37 cellular contexts compared by ENCODE assay signal in the genomic region with DNA sequence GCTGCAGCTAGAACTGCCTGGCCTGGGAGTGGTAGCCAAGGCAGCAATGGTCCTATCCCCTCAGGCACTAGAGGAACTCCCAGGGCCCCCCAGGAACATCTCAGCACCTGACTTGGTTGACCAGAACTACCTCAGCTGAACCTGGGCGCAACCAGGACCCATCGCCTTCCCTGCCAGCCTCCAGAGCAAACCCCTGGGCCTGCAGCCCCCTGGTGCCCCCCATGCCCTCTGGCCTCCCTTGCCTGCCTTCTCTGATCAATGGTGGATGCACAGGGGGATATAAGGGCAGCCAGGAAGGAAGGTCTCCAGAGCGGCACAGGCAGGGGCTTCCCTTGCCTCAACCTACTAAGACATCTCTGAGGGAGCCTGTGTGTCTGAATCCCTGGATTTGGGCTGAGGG. TPM values are rescaled to one million over a fixed set of nuclear protein-coding genes. Genes with fewer than 3 reads are reported as not detected.
"Had no signal": no experiment of that assay in that cellular context is flagged by ENCODE, and none has a peak within 500 bp of the region (broad histone marks: within the 10 kb centered on the region; RNA-seq: fewer than 3 reads in every experiment).

No MANE protein-coding gene starts in this region.

- H3K4me3 Mint-ChIP-seq: activated CD4-positive, alpha-beta memory T cell treated with anti-CD3 and anti-CD28 coated beads for 36 hours; activated CD4-positive, alpha-beta T cell treated with anti-CD3 and anti-CD28 coated beads for 36 hours; activated CD4-positive, alpha-beta T cell treated with anti-CD3 and anti-CD28 coated beads, Interleukin-2, amount 10 ng/mL, durations not matched to agents 24 days and 14 days; activated CD8-positive, alpha-beta memory T cell treated with anti-CD3 and anti-CD28 coated beads, Interleukin-2, amount 10 ng/mL, durations not matched to agents 7 days and 5 days; activated CD8-positive, alpha-beta T cell treated with anti-CD3 and anti-CD28 coated beads, Interleukin-2, amount 10 ng/mL, durations not matched to agents 7 days and 5 days; activated naive CD4-positive, alpha-beta T cell treated with anti-CD3 and anti-CD28 coated beads for 36 hours; activated naive CD4-positive, alpha-beta T cell treated with anti-CD3 and anti-CD28 coated beads, Interleukin-2, amount 50 U/mL, for 24 hours; activated naive CD8-positive, alpha-beta T cell treated with anti-CD3 and anti-CD28 coated beads for 36 hours; activated naive CD8-positive, alpha-beta T cell treated with anti-CD3 and anti-CD28 coated beads, Interleukin-2, amount 50 U/mL, for 24 hours; activated T-helper 1 cell treated with anti-CD3 and anti-CD28 coated beads, Interleukin-12 subunit alpha, Interleukin-12 subunit beta, Interleukin-2, Interleukin-4 antibody, amounts not matched to agents 30 ng/mL and 10 ng/mL and 1 ng/mL, durations not matched to agents 14 hours and 24 hours and 36 hours had no signal

- H3K27me3 Mint-ChIP-seq: activated naive CD4-positive, alpha-beta T cell treated with anti-CD3 and anti-CD28 coated beads, Interleukin-2, amount 50 U/mL, for 24 hours; activated naive CD8-positive, alpha-beta T cell treated with anti-CD3 and anti-CD28 coated beads for 36 hours had no signal

- H3K36me3 Mint-ChIP-seq: activated CD4-positive, alpha-beta memory T cell treated with anti-CD3 and anti-CD28 coated beads for 36 hours; activated CD8-positive, alpha-beta memory T cell treated with anti-CD3 and anti-CD28 coated beads, Interleukin-2, amount 10 ng/mL, durations not matched to agents 7 days and 5 days; activated naive CD4-positive, alpha-beta T cell treated with anti-CD3 and anti-CD28 coated beads, Interleukin-2, amount 50 U/mL, for 24 hours; activated naive CD8-positive, alpha-beta T cell treated with anti-CD3 and anti-CD28 coated beads for 36 hours had no signal

- H3K27ac Mint-ChIP-seq: activated CD4-positive, alpha-beta memory T cell treated with anti-CD3 and anti-CD28 coated beads for 36 hours; activated CD4-positive, alpha-beta T cell treated with anti-CD3 and anti-CD28 coated beads for 36 hours; activated CD4-positive, alpha-beta T cell treated with anti-CD3 and anti-CD28 coated beads, Interleukin-2, amount 10 ng/mL, durations not matched to agents 24 days and 14 days; activated CD8-positive, alpha-beta memory T cell treated with anti-CD3 and anti-CD28 coated beads, Interleukin-2, amount 10 ng/mL, durations not matched to agents 7 days and 5 days; activated CD8-positive, alpha-beta T cell treated with anti-CD3 and anti-CD28 coated beads, Interleukin-2, amount 10 ng/mL, durations not matched to agents 7 days and 5 days; activated naive CD4-positive, alpha-beta T cell treated with anti-CD3 and anti-CD28 coated beads for 36 hours; activated naive CD4-positive, alpha-beta T cell treated with anti-CD3 and anti-CD28 coated beads, Interleukin-2, amount 50 U/mL, for 24 hours; activated naive CD8-positive, alpha-beta T cell treated with anti-CD3 and anti-CD28 coated beads for 36 hours; activated naive CD8-positive, alpha-beta T cell treated with anti-CD3 and anti-CD28 coated beads, Interleukin-2, amount 50 U/mL, for 24 hours; activated T-helper 1 cell treated with anti-CD3 and anti-CD28 coated beads, Interleukin-12 subunit alpha, Interleukin-12 subunit beta, Interleukin-2, Interleukin-4 antibody, amounts not matched to agents 30 ng/mL and 10 ng/mL and 1 ng/mL, durations not matched to agents 14 hours and 24 hours and 36 hours; activated T-helper 2 cell treated with anti-CD3 and anti-CD28 coated beads, Interferon-gamma antibody, Interleukin-2, Interleukin-4, amounts not matched to agents 10 μg/mL and 5 μg/mL and 100 μg/mL, durations not matched to agents 14 hours and 24 hours and 36 hours had no signal

- ATAC-seq: activated CD4-positive, alpha-beta T cell treated with anti-CD3 and anti-CD28 coated beads for 36 hours; activated CD8-positive, alpha-beta memory T cell treated with anti-CD3 and anti-CD28 coated beads, Interleukin-2, amount 10 ng/mL, durations not matched to agents 7 days and 5 days; activated CD8-positive, alpha-beta T cell treated with anti-CD3 and anti-CD28 coated beads, Interleukin-2, amount 10 ng/mL, durations not matched to agents 7 days and 5 days; activated naive CD8-positive, alpha-beta T cell treated with anti-CD3 and anti-CD28 coated beads, Interleukin-2, amount 50 U/mL, for 24 hours; body of pancreas; gastroesophageal sphincter had no signal

- H3K9me3 ChIP-seq: adrenal gland, body of pancreas, colonic mucosa, esophagus squamous epithelium, gastroesophageal sphincter had no signal

- H3K4me3 ChIP-seq: adrenal gland, body of pancreas, colonic mucosa, esophagus squamous epithelium, gastroesophageal sphincter had no signal

- H3K27me3 ChIP-seq: body of pancreas, colonic mucosa had no signal

- H3K4me1 Mint-ChIP-seq: activated CD4-positive, alpha-beta T cell treated with anti-CD3 and anti-CD28 coated beads for 36 hours; activated CD4-positive, alpha-beta T cell treated with anti-CD3 and anti-CD28 coated beads, Interleukin-2, amount 10 ng/mL, durations not matched to agents 24 days and 14 days; activated CD8-positive, alpha-beta memory T cell treated with anti-CD3 and anti-CD28 coated beads, Interleukin-2, amount 10 ng/mL, durations not matched to agents 7 days and 5 days; activated naive CD4-positive, alpha-beta T cell treated with anti-CD3 and anti-CD28 coated beads, Interleukin-2, amount 50 U/mL, for 24 hours; activated naive CD8-positive, alpha-beta T cell treated with anti-CD3 and anti-CD28 coated beads for 36 hours; activated naive CD8-positive, alpha-beta T cell treated with anti-CD3 and anti-CD28 coated beads, Interleukin-2, amount 50 U/mL, for 24 hours had no signal

- DNase-seq: activated CD4-positive, alpha-beta memory T cell treated with anti-CD3 and anti-CD28 coated beads for 36 hours; activated CD4-positive, alpha-beta T cell treated with anti-CD3 and anti-CD28 coated beads for 36 hours; activated CD4-positive, alpha-beta T cell treated with anti-CD3 and anti-CD28 coated beads, Interleukin-2, amount 10 ng/mL, durations not matched to agents 24 days and 14 days; activated CD4-positive, CD25-positive, alpha-beta regulatory T cell; activated CD4-positive, CD25-positive, alpha-beta regulatory T cell treated with anti-CD3 and anti-CD28 coated beads, Interleukin-2, amount 50 U/mL, for 72 hours; activated CD8-positive, alpha-beta memory T cell treated with anti-CD3 and anti-CD28 coated beads, Interleukin-2, amount 10 ng/mL, durations not matched to agents 7 days and 5 days; activated CD8-positive, alpha-beta memory T cell treated with anti-CD3 and anti-CD28 coated beads, Interleukin-2, amount 50 U/mL, for 4 hours; activated CD8-positive, alpha-beta T cell treated with anti-CD3 and anti-CD28 coated beads, Interleukin-2, amount 10 ng/mL, durations not matched to agents 7 days and 5 days; activated effector memory CD4-positive, alpha-beta T cell treated with anti-CD3 and anti-CD28 coated beads, Interleukin-2, amount 50 U/mL, for 16 hours; activated naive CD4-positive, alpha-beta T cell treated with anti-CD3 and anti-CD28 coated beads for 36 hours; activated naive CD8-positive, alpha-beta T cell treated with anti-CD3 and anti-CD28 coated beads for 36 hours; activated naive CD8-positive, alpha-beta T cell treated with anti-CD3 and anti-CD28 coated beads, Interleukin-2, amount 50 U/mL, for 24 hours; activated T-cell treated with anti-CD3 and anti-CD28 coated beads, Interleukin-2, amount 50 U/mL, for 1 hour; activated T-cell treated with anti-CD3 and anti-CD28 coated beads, Interleukin-2, amount 50 U/mL, for 48 hours; adrenal gland; amygdala; body of pancreas; caudate nucleus; colonic mucosa; effector CD8-positive, alpha-beta T cell; esophagus squamous epithelium; foreskin melanocyte; T-helper 2 cell had no signal

- H3K9me3 Mint-ChIP-seq: activated CD4-positive, alpha-beta memory T cell treated with anti-CD3 and anti-CD28 coated beads for 36 hours; activated CD4-positive, alpha-beta T cell treated with anti-CD3 and anti-CD28 coated beads, Interleukin-2, amount 10 ng/mL, durations not matched to agents 24 days and 14 days; activated naive CD4-positive, alpha-beta T cell treated with anti-CD3 and anti-CD28 coated beads for 36 hours; activated naive CD4-positive, alpha-beta T cell treated with anti-CD3 and anti-CD28 coated beads, Interleukin-2, amount 50 U/mL, for 24 hours; activated naive CD8-positive, alpha-beta T cell treated with anti-CD3 and anti-CD28 coated beads for 36 hours; activated naive CD8-positive, alpha-beta T cell treated with anti-CD3 and anti-CD28 coated beads, Interleukin-2, amount 50 U/mL, for 24 hours; activated T-helper 1 cell treated with anti-CD3 and anti-CD28 coated beads, Interleukin-12 subunit alpha, Interleukin-12 subunit beta, Interleukin-2, Interleukin-4 antibody, amounts not matched to agents 30 ng/mL and 10 ng/mL and 1 ng/mL, durations not matched to agents 14 hours and 24 hours and 36 hours; activated T-helper 2 cell treated with anti-CD3 and anti-CD28 coated beads, Interferon-gamma antibody, Interleukin-2, Interleukin-4, amounts not matched to agents 10 μg/mL and 5 μg/mL and 100 μg/mL, durations not matched to agents 14 hours and 24 hours and 36 hours had no signal

- H3K36me3 ChIP-seq: adrenal gland, colonic mucosa, esophagus squamous epithelium, gastroesophageal sphincter had no signal

- H3K27ac ChIP-seq: adrenal gland, body of pancreas, colonic mucosa, epithelial cell of prostate, esophagus squamous epithelium, gastroesophageal sphincter had no signal

- H3K4me1 ChIP-seq: adrenal gland, body of pancreas, colonic mucosa, esophagus squamous epithelium, gastroesophageal sphincter had no signal

RNA-seq across cellular contexts. Expression of gene MS4A10, which starts 13.5 kb away (rescaled TPM):
- total RNA-seq: activated CD4-positive, alpha-beta memory T cell treated with anti-CD3 and anti-CD28 coated beads for 36 hours; activated CD4-positive, alpha-beta T cell treated with anti-CD3 and anti-CD28 coated beads for 36 hours; activated CD4-positive, alpha-beta T cell treated with anti-CD3 and anti-CD28 coated beads, Interleukin-2, amount 10 ng/mL, durations not matched to agents 24 days and 14 days; activated CD8-positive, alpha-beta memory T cell treated with anti-CD3 and anti-CD28 coated beads for 36 hours; activated CD8-positive, alpha-beta memory T cell treated with anti-CD3 and anti-CD28 coated beads, Interleukin-2, amount 10 ng/mL, durations not matched to agents 7 days and 5 days; activated CD8-positive, alpha-beta T cell treated with anti-CD3 and anti-CD28 coated beads, Interleukin-2, amount 10 ng/mL, durations not matched to agents 7 days and 5 days; activated naive CD4-positive, alpha-beta T cell treated with anti-CD3 and anti-CD28 coated beads for 36 hours; activated naive CD8-positive, alpha-beta T cell treated with anti-CD3 and anti-CD28 coated beads for 36 hours; activated T-helper 1 cell treated with anti-CD3 and anti-CD28 coated beads, Interleukin-12 subunit alpha, Interleukin-12 subunit beta, Interleukin-2, Interleukin-4 antibody, amounts not matched to agents 30 ng/mL and 10 ng/mL and 1 ng/mL, durations not matched to agents 14 hours and 24 hours and 36 hours; activated T-helper 2 cell treated with anti-CD3 and anti-CD28 coated beads, Interferon-gamma antibody, Interleukin-2, Interleukin-4, amounts not matched to agents 10 μg/mL and 5 μg/mL and 100 μg/mL, durations not matched to agents 14 hours and 24 hours and 36 hours; adrenal gland; aorta; body of pancreas; dermis microvascular lymphatic vessel endothelial cell; endothelial cell of umbilical vein; esophagus squamous epithelium; fibroblast of lung; fibroblast of villous mesenchyme; gastroesophageal sphincter; glomerular endothelial cell; T-helper 1 cell treated with Interleukin-12 subunit alpha and Interleukin-12 subunit beta and Interleukin-4 antibody, amounts not matched to agents 30 ng/mL and 1 ng/mL, for 36 hours had no signal
- polyA plus RNA-seq: adrenal gland, endothelial cell of umbilical vein, esophagus, fibroblast of lung had no signal

RNA-seq across cellular contexts. Expression of gene MS4A15, which starts 42.0 kb away (rescaled TPM):
- total RNA-seq: activated CD4-positive, alpha-beta memory T cell treated with anti-CD3 and anti-CD28 coated beads for 36 hours; activated CD4-positive, alpha-beta T cell treated with anti-CD3 and anti-CD28 coated beads for 36 hours; activated CD4-positive, alpha-beta T cell treated with anti-CD3 and anti-CD28 coated beads, Interleukin-2, amount 10 ng/mL, durations not matched to agents 24 days and 14 days; activated CD8-positive, alpha-beta memory T cell treated with anti-CD3 and anti-CD28 coated beads for 36 hours; activated CD8-positive, alpha-beta memory T cell treated with anti-CD3 and anti-CD28 coated beads, Interleukin-2, amount 10 ng/mL, durations not matched to agents 7 days and 5 days; activated CD8-positive, alpha-beta T cell treated with anti-CD3 and anti-CD28 coated beads, Interleukin-2, amount 10 ng/mL, durations not matched to agents 7 days and 5 days; activated naive CD4-positive, alpha-beta T cell treated with anti-CD3 and anti-CD28 coated beads for 36 hours; activated naive CD8-positive, alpha-beta T cell treated with anti-CD3 and anti-CD28 coated beads for 36 hours; activated T-helper 1 cell treated with anti-CD3 and anti-CD28 coated beads, Interleukin-12 subunit alpha, Interleukin-12 subunit beta, Interleukin-2, Interleukin-4 antibody, amounts not matched to agents 30 ng/mL and 10 ng/mL and 1 ng/mL, durations not matched to agents 14 hours and 24 hours and 36 hours; activated T-helper 2 cell treated with anti-CD3 and anti-CD28 coated beads, Interferon-gamma antibody, Interleukin-2, Interleukin-4, amounts not matched to agents 10 μg/mL and 5 μg/mL and 100 μg/mL, durations not matched to agents 14 hours and 24 hours and 36 hours; aorta; body of pancreas; endothelial cell of umbilical vein; esophagus squamous epithelium; fibroblast of lung; fibroblast of villous mesenchyme; gastroesophageal sphincter; glomerular endothelial cell; T-helper 1 cell treated with Interleukin-12 subunit alpha and Interleukin-12 subunit beta and Interleukin-4 antibody, amounts not matched to agents 30 ng/mL and 1 ng/mL, for 36 hours had no signal
- polyA plus RNA-seq: endothelial cell of umbilical vein, esophagus, fibroblast of lung had no signal

RNA-seq across cellular contexts. Expression of gene PTGDR2, which starts 57.1 kb away (rescaled TPM):
- total RNA-seq: dermis microvascular lymphatic vessel endothelial cell, fibroblast of villous mesenchyme, glomerular endothelial cell had no signal
- polyA plus RNA-seq: endothelial cell of umbilical vein had no signal
